Comparison of ENCODE assay signal across 10 cellular contexts in the genomic region with DNA sequence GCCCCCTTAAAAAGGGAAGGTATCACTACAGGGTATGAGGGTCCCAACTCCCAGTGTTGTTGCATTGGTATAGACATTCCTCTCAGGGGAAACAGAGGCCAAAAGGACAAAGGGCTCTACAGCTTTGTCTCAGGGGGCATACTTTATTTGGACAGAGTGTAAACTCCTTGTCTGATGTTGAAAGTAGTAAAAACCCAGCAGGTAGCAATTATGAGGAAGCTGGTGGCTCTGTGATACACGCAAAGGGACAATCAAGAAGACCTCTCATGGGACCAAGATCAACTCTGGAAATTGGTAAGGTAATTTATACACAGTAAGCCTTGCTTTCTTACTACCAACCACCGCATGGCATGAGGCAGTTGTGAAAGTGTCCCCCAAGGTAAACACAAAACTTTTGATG.
"Had no signal": no experiment of that assay in that cellular context is flagged by ENCODE, and none has a peak within 500 bp of the region (broad histone marks: within the 10 kb centered on the region; RNA-seq: fewer than 3 reads in every experiment).

No MANE protein-coding gene starts in this region.

- H3K36me3 ChIP-seq: HAP-1 had no signal

- ATAC-seq: HCT116, HepG2 had no signal

- H3K4me3 Mint-ChIP-seq: HFFc6, IgD-negative memory B cell had no signal

- H3K36me3 Mint-ChIP-seq: IgD-negative memory B cell had no signal

- H3K27ac Mint-ChIP-seq: HFFc6, IgD-negative memory B cell had no signal

- H3K4me3 ChIP-seq: HAP-1 had no signal

- DNase-seq: GOT3, H7, HFFc6, Karpas-422, KBM-7 had no signal

- H3K9me3 ChIP-seq: HAP-1 had no signal

- H3K27me3 Mint-ChIP-seq: IgD-negative memory B cell had no signal

- H3K27ac ChIP-seq: KMS-11 had no signal

- H3K4me2 ChIP-seq: KMS-11 had no signal

- H3K4me1 Mint-ChIP-seq: IgD-negative memory B cell had no signal
